8 cellular contexts compared by ENCODE assay signal in genomic region chr12:68612245-68612644, GRCh38. TPM values are rescaled to one million over a fixed set of nuclear protein-coding genes. Genes with fewer than 3 reads are reported as not detected.
DNase-seq lines count a peak whose midpoint lies in the region; ATAC-seq and TF ChIP-seq lines count a peak whose summit lies in the region.

No MANE protein-coding gene starts in this region.

- H3K27me3 Mint-ChIP-seq in naive thymus-derived CD8-positive, alpha-beta T cell, result no peaks in the 10 kb centered on the region

- no peak for ATAC-seq in naive thymus-derived CD8-positive, alpha-beta T cell
- no peak for ATAC-seq in GM19397 (IDR thresholded peaks at IDR 0.05; ENCODE audit: unreplicated experiment)

- H3K9me3 ChIP-seq in Loucy (ENCODE audit: insufficient read depth, low read depth, low read length), result no peaks in the 10 kb centered on the region

- no peaks in the 10 kb centered on the region for H3K9me2 ChIP-seq in Loucy (replicated peaks; ENCODE audit: low read depth, low read length)

- peaks cover 57% of the 10 kb centered on the region for H4K20me1 ChIP-seq in Loucy (ENCODE audit: insufficient read depth, low read length, poor library complexity, severe bottlenecking)

- no peaks in the 10 kb centered on the region for H3F3A ChIP-seq in Loucy (ENCODE audit: low read depth)

- H3K9ac ChIP-seq in Loucy (ENCODE audit: low read depth, low read length, poor library complexity, severe bottlenecking), result peak overlapping the region; percentile 95

- H3K36me3 Mint-ChIP-seq in naive thymus-derived CD8-positive, alpha-beta T cell, result peaks cover 11 to 37% (median 13%) of the 10 kb centered on the region in 3 donors

- peaks cover 22 to 67% (median 50%) of the 10 kb centered on the region in 4 donors for H3K4me1 Mint-ChIP-seq in naive thymus-derived CD8-positive, alpha-beta T cell

- POLR2A ChIA-PET in BJ (lab: Charles Lee), result interaction anchor here (0.7 kb wide), 1 partner anchor 112 kb away, joined by 3 read pairs; no protein-coding TSS in a partner anchor
- POLR2A ChIA-PET in naive thymus-derived CD8-positive, alpha-beta T cell (lab: Charles Lee), result interaction anchor here (1.2 to 9.1 kb wide), 16 partner anchors 13 to 253 kb away, joined by 3 to 129 read pairs (median 8); partner anchors contain the start of genes MDM2 and NUP107

- H2AFZ ChIP-seq in Loucy (ENCODE audit: low read length), result no peak overlapping the region

- H3K4me1 ChIP-seq in Loucy (ENCODE audit: insufficient read depth, low read length, poor library complexity, severe bottlenecking), result peaks cover 44% of the 10 kb centered on the region

- H3K4me2 ChIP-seq in Loucy (ENCODE audit: low read depth, low read length, poor library complexity, severe bottlenecking), result peak overlapping the region; percentile 99

- H3K27me3 ChIP-seq in BJ (ENCODE audit: control insufficient read depth, insufficient read depth, low read length) (no peaks in the 10 kb centered on the region), Loucy (ENCODE audit: insufficient read depth, low read length, poor library complexity, severe bottlenecking) (no peaks in the 10 kb centered on the region)

- H3K79me2 ChIP-seq in Loucy (ENCODE audit: insufficient read depth, low read length), result peaks cover 61% of the 10 kb centered on the region

- CTCF ChIA-PET in BJ (lab: Yijun Ruan, JAX), result interaction anchor here (0.7 to 1.2 kb wide), 2 partner anchors 10 to 253 kb away, joined by 3 to 4 read pairs; no protein-coding TSS in a partner anchor

- TF ChIP-seq CTCF in BJ (IDR thresholded peaks at IDR 0.05; ENCODE audit: insufficient read depth, low read depth, low read length) (no peak), Loucy (conservative IDR thresholded peaks at IDR 0.05; ENCODE audit: low read length) (no peak), choroid plexus epithelial cell (conservative IDR thresholded peaks at IDR 0.05; ENCODE audit: low read depth, low read length) (no peak)

- DNase-seq in BJ (ENCODE audit: low read depth) (no peak), choroid plexus epithelial cell (ENCODE audit: low read depth) (peak; percentile 45), pons (ENCODE audit: low spot score) (no peak), GOT3 (lab: John Stamatoyannopoulos, UW) (no peak)
- DNase-seq in naive thymus-derived CD8-positive, alpha-beta T cell, result no peak
- no peak for DNase-seq in central memory CD4-positive, alpha-beta T cell

- H3K27ac Mint-ChIP-seq in naive thymus-derived CD8-positive, alpha-beta T cell, result peak overlapping the region; percentile 92 to 99 (median 97)

- peak overlapping the region; percentile 76 for H3K4me3 ChIP-seq in BJ (ENCODE audit: low read depth, low read length)
- H3K4me3 ChIP-seq in Loucy (ENCODE audit: low read length, poor library complexity, severe bottlenecking), result peak overlapping the region; percentile 81
- peak overlapping the region; percentile 91 for H3K4me3 ChIP-seq in choroid plexus epithelial cell (ENCODE audit: low read depth, low read length)

- H3K36me3 ChIP-seq in BJ (ENCODE audit: control insufficient read depth, insufficient read depth, low read length) (peaks cover 4% of the 10 kb centered on the region; the same call in 1 of the 2 replicates), Loucy (ENCODE audit: insufficient read depth, low read length) (no peaks in the 10 kb centered on the region)

- no peaks in the 10 kb centered on the region for H3K9me3 Mint-ChIP-seq in naive thymus-derived CD8-positive, alpha-beta T cell

- H3K4me3 Mint-ChIP-seq in naive thymus-derived CD8-positive, alpha-beta T cell, result peak overlapping the region; percentile 95 to 99 (median 98)

RNA-seq across cellular contexts. Expression of gene RAP1B, which starts 1.5 kb away (rescaled TPM):
- 210 and 353 TPM in 2 replicates for polyA plus RNA-seq in BJ (2011; rRNA removed)
- 67.3 and 72.9 TPM in 2 replicates for polyA minus RNA-seq in BJ (2011; rRNA and poly(A)+ RNA removed)
- 100 to 1,000 TPM; 254 to 288 TPM for total RNA-seq in naive thymus-derived CD8-positive, alpha-beta T cell
- 100 to 1,000 TPM; 562 to 708 (median 574) TPM for polyA plus RNA-seq in naive thymus-derived CD8-positive, alpha-beta T cell
